ENCODE assay signal across 1 cellular context in genomic region chr6:20998748-20999448, GRCh38.
TF ChIP-seq lines count a peak whose summit lies in the region.

No MANE protein-coding gene starts in this region.

TF ChIP-seq in GM23338, 12 proteins besides CTCF, POLR2A, EP300 and RAD21 (continued from another document):
- TF ChIP-seq ZNF462 (CRISPR knock-in tag; IDR thresholded peaks at IDR 0.05) (no peak), CREB1 (CRISPR knock-in tag; IDR thresholded peaks at IDR 0.05; ENCODE audit: low read depth) (no peak), REST (IDR thresholded peaks at IDR 0.05; ENCODE audit: unreplicated experiment) (no peak), EZH2phosphoT487 (IDR thresholded peaks at IDR 0.05; ENCODE audit: unreplicated experiment) (no peak), ZNF114 (CRISPR knock-in tag; IDR thresholded peaks at IDR 0.05) (no peak)
TF ChIP-seq in GM23338: peak in this region for 0.
